In genomic region chr13:114131581-114132418, GRCh38 we compare ENCODE assay signal across 8 cellular contexts. TPM values are rescaled to one million over a fixed set of nuclear protein-coding genes. Genes with fewer than 3 reads are reported as not detected.
A peak's percentile ranks its signal among the peaks of the same experiment; 100 is the strongest.
DNase-seq lines count a peak whose midpoint lies in the region; ATAC-seq and TF ChIP-seq lines count a peak whose summit lies in the region.

No MANE protein-coding gene starts in this region.

- peak overlapping the region; percentile 98 for H2AK9ac ChIP-seq in IMR-90 (replicated peaks; ENCODE audit: low read depth, low read length, poor library complexity)

- CTCF ChIA-PET in BJ (lab: Yijun Ruan, JAX) (interaction anchor here (0.6 to 1.4 kb wide), 7 partner anchors 9 to 183 kb away, joined by 3 to 4 read pairs (median 3); no protein-coding TSS in a partner anchor), IMR-90 (lab: Yijun Ruan, JAX) (no interaction called here)

- H3K4me3 Mint-ChIP-seq in activated T-helper 2 cell treated with anti-CD3 and anti-CD28 coated beads, Interferon-gamma antibody, Interleukin-2, Interleukin-4, amounts not matched to agents 10 μg/mL and 5 μg/mL and 100 μg/mL, durations not matched to agents 14 hours and 24 hours and 36 hours (ENCODE audit: low read depth) = peak overlapping the region; percentile 93
- peak overlapping the region; percentile 90 for H3K4me3 Mint-ChIP-seq in progenitor cell of endocrine pancreas (ENCODE audit: low read depth)

- H3K56ac ChIP-seq in IMR-90 (ENCODE audit: extremely low read depth, insufficient read depth, low read length) = peak overlapping the region; percentile 91

- peak overlapping the region; percentile 95 for H3K27ac ChIP-seq in IMR-90 (ENCODE audit: insufficient read depth, low read length)

- peaks cover 13% of the 10 kb centered on the region for H3K27me3 Mint-ChIP-seq in activated T-helper 2 cell treated with anti-CD3 and anti-CD28 coated beads, Interferon-gamma antibody, Interleukin-2, Interleukin-4, amounts not matched to agents 10 μg/mL and 5 μg/mL and 100 μg/mL, durations not matched to agents 14 hours and 24 hours and 36 hours (ENCODE audit: low read depth)
- H3K27me3 Mint-ChIP-seq in progenitor cell of endocrine pancreas = peaks cover 55% of the 10 kb centered on the region

- peak overlapping the region; percentile 88; the same call in 1 of the 2 replicates for H2BK120ac ChIP-seq in IMR-90 (ENCODE audit: low read depth, low read length)

- peaks cover 16% of the 10 kb centered on the region for H3K36me3 Mint-ChIP-seq in activated T-helper 2 cell treated with anti-CD3 and anti-CD28 coated beads, Interferon-gamma antibody, Interleukin-2, Interleukin-4, amounts not matched to agents 10 μg/mL and 5 μg/mL and 100 μg/mL, durations not matched to agents 14 hours and 24 hours and 36 hours (ENCODE audit: low read depth)
- no peaks in the 10 kb centered on the region for H3K36me3 Mint-ChIP-seq in progenitor cell of endocrine pancreas (ENCODE audit: insufficient read depth)

- H3K9ac ChIP-seq in IMR-90 (ENCODE audit: low read depth, low read length) = peak overlapping the region; percentile 97

- peak overlapping the region; percentile 87 for H3K27ac Mint-ChIP-seq in activated T-helper 2 cell treated with anti-CD3 and anti-CD28 coated beads, Interferon-gamma antibody, Interleukin-2, Interleukin-4, amounts not matched to agents 10 μg/mL and 5 μg/mL and 100 μg/mL, durations not matched to agents 14 hours and 24 hours and 36 hours
- H3K27ac Mint-ChIP-seq in progenitor cell of endocrine pancreas = peak overlapping the region; percentile 88

- TF ChIP-seq RAD21 in IMR-90 (IDR thresholded peaks at IDR 0.05; ENCODE audit: low read length) = no peak

- peak overlapping the region; percentile 86 for H3K4me2 ChIP-seq in IMR-90 (ENCODE audit: low read depth, low read length)

- peaks cover 51% of the 10 kb centered on the region for H4K20me1 ChIP-seq in IMR-90 (ENCODE audit: insufficient read depth, low read length)

- TF ChIP-seq CTCF in BJ (IDR thresholded peaks at IDR 0.05; ENCODE audit: insufficient read depth, low read depth, low read length) = no peak
- no peak for TF ChIP-seq CTCF in IMR-90 (conservative IDR thresholded peaks at IDR 0.05; ENCODE audit: low read depth, low read length)
- no peak for TF ChIP-seq CTCF in progenitor cell of endocrine pancreas (IDR thresholded peaks at IDR 0.05; ENCODE audit: unreplicated experiment)

- peaks cover 41% of the 10 kb centered on the region for H3K4me1 Mint-ChIP-seq in activated T-helper 2 cell treated with anti-CD3 and anti-CD28 coated beads, Interferon-gamma antibody, Interleukin-2, Interleukin-4, amounts not matched to agents 10 μg/mL and 5 μg/mL and 100 μg/mL, durations not matched to agents 14 hours and 24 hours and 36 hours (ENCODE audit: low read depth)
- H3K4me1 Mint-ChIP-seq in progenitor cell of endocrine pancreas (ENCODE audit: low read depth) = peaks cover 21% of the 10 kb centered on the region

- peak overlapping the region; percentile 94 for H4K91ac ChIP-seq in IMR-90 (ENCODE audit: insufficient read depth, low read depth, low read length)

- peak overlapping the region; percentile 98 for H3K4me3 ChIP-seq in BJ (ENCODE audit: low read depth, low read length)
- peak overlapping the region; percentile 93 for H3K4me3 ChIP-seq in IMR-90 (ENCODE audit: insufficient read depth, low read depth, low read length)

- intact Hi-C loops in IMR-90 (cut with micrococcal nuclease) = loop anchor here (1.0 to 2.0 kb wide), 4 partner anchors 12 to 97 kb away; no protein-coding TSS in a partner anchor
- intact Hi-C loops in activated T-helper 2 cell treated with anti-CD3 and anti-CD28 coated beads, Interferon-gamma antibody, Interleukin-2, Interleukin-4, amounts not matched to agents 10 μg/mL and 5 μg/mL and 100 μg/mL, durations not matched to agents 14 hours and 24 hours and 36 hours (cut with micrococcal nuclease) = loop anchor here (1.0 to 5.0 kb wide), 2 partner anchors 64 to 924 kb away; partner anchors contain the start of genes CUL4A and PCID2
- intact Hi-C loops in Right ventricle myocardium superior (cut with DNase I) = no loop called here

- H3K9me1 ChIP-seq in IMR-90 (ENCODE audit: insufficient read depth, low read length) = peaks cover 15% of the 10 kb centered on the region

- H2BK5ac ChIP-seq in IMR-90 (ENCODE audit: low read depth, low read length, poor library complexity, severe bottlenecking) = peak overlapping the region; percentile 91

- H3K14ac ChIP-seq in IMR-90 (replicated peaks; ENCODE audit: low read depth, low read length) = peak overlapping the region; percentile 96

- TF ChIP-seq POLR2A in IMR-90 (IDR thresholded peaks at IDR 0.05; ENCODE audit: low read depth, low read length) = peak; percentile 68; the same call in 1 of the 2 replicates

- H3K79me1 ChIP-seq in IMR-90 (ENCODE audit: low read depth in 1 of 2, low read length in 2 of 2) = peaks cover 3 to 28% of the 10 kb centered on the region in 2 experiments

- peak overlapping the region; percentile 2; the same call in 1 of the 2 replicates for H2BK20ac ChIP-seq in IMR-90 (ENCODE audit: low read depth, low read length)

- peak overlapping the region; percentile 92 for H3K23ac ChIP-seq in IMR-90 (ENCODE audit: low read depth, low read length)

- peak overlapping the region; percentile 65 for H3K18ac ChIP-seq in IMR-90 (ENCODE audit: low read depth, low read length)

- no peak for DNase-seq in BJ (ENCODE audit: low read depth)
- DNase-seq in IMR-90 = no peak
- no peak for DNase-seq in activated T-helper 2 cell treated with anti-CD3 and anti-CD28 coated beads, Interferon-gamma antibody, Interleukin-2, Interleukin-4, amounts not matched to agents 10 μg/mL and 5 μg/mL and 100 μg/mL, durations not matched to agents 14 hours and 24 hours and 36 hours (ENCODE audit: low spot score)
- DNase-seq in Right ventricle myocardium superior = peak; percentile 58
- peak; percentile 42 for DNase-seq in progenitor cell of endocrine pancreas (ENCODE audit: low spot score, unreplicated experiment)
- DNase-seq in NCI-H524 treated with DMSO at 0.1 percent for 48 hours (lab: John Stamatoyannopoulos, UW) = no peak
- DNase-seq in COLO829 (ENCODE audit: low spot score) = no peak

- dilution Hi-C loops in IMR-90 (cut with HindIII; ENCODE audit: low sequenced_read_pairs, unreplicated experiment) = no loop called here

- in situ Hi-C loops in IMR-90 (cut with MboI; ENCODE audit: low sequenced_read_pairs) = loop anchor here (5.0 kb wide), 1 partner anchor 64 kb away; no protein-coding TSS in a partner anchor

- peak overlapping the region; percentile 95 for H3K4ac ChIP-seq in IMR-90 (ENCODE audit: low read depth, low read length)

- WGBS in IMR-90 (ENCODE audit: extremely low coverage in 2 of 2, insufficient read length in 1 of 2), 2 experiments = 0% methylated on average over 9 of the region's 95 CpGs; no CpG with 5 or more reads in 1 of the 2 experiments

- H3K36me3 ChIP-seq in BJ (ENCODE audit: control insufficient read depth, insufficient read depth, low read length) = no peaks in the 10 kb centered on the region; the same call in 1 of the 2 replicates
- 0 out of 2 replicates have a peak, but pooled peaks cover 2% of the 10 kb centered on the region for H3K36me3 ChIP-seq in IMR-90 (ENCODE audit: control insufficient read depth, insufficient read depth, low read length)

- peak overlapping the region; percentile 98 for H2AK5ac ChIP-seq in IMR-90 (ENCODE audit: low read depth, low read length)

- peak overlapping the region; percentile 38 for H2AFZ ChIP-seq in IMR-90 (replicated peaks; ENCODE audit: low read length, poor library complexity)

- peak overlapping the region; percentile 3 to 85; a peak in 2 of 4 replicates for H4K8ac ChIP-seq in IMR-90 (ENCODE audit: low read depth in 2 of 2, low read length in 2 of 2)

- H3K9me3 Mint-ChIP-seq in activated T-helper 2 cell treated with anti-CD3 and anti-CD28 coated beads, Interferon-gamma antibody, Interleukin-2, Interleukin-4, amounts not matched to agents 10 μg/mL and 5 μg/mL and 100 μg/mL, durations not matched to agents 14 hours and 24 hours and 36 hours = no peaks in the 10 kb centered on the region
- no peaks in the 10 kb centered on the region for H3K9me3 Mint-ChIP-seq in progenitor cell of endocrine pancreas (ENCODE audit: low read depth)

- no peaks in the 10 kb centered on the region for H3K9me3 ChIP-seq in IMR-90 (ENCODE audit: control insufficient read depth, insufficient read depth, low read length)

- BruUV-seq in IMR-90 (replicated peaks; lab: Mats Ljungman, UMichigan) = TSS peak; percentile 75

- no peaks in the 10 kb centered on the region for H3K27me3 ChIP-seq in BJ (ENCODE audit: control insufficient read depth, insufficient read depth, low read length)
- H3K27me3 ChIP-seq in IMR-90 (ENCODE audit: control insufficient read depth, insufficient read depth, low read length) = no peaks in the 10 kb centered on the region

- H4K5ac ChIP-seq in IMR-90 (ENCODE audit: low read depth, low read length) = peak overlapping the region; percentile 65

- ATAC-seq in GM19397 (IDR thresholded peaks at IDR 0.05; ENCODE audit: unreplicated experiment) = peak; percentile 6
- peak; percentile 3 for ATAC-seq in IMR-90 (ENCODE audit: low read depth)
- peak; percentile 16 for ATAC-seq in Right ventricle myocardium superior (ENCODE audit: poor library complexity)

- peaks cover 26% of the 10 kb centered on the region for H3K4me1 ChIP-seq in IMR-90 (ENCODE audit: control insufficient read depth, insufficient read depth, low read length)

- POLR2A ChIA-PET in BJ (lab: Charles Lee) (no interaction called here), IMR-90 (lab: Charles Lee; ENCODE audit: unreplicated experiment) (interaction anchor here (0.6 to 1.0 kb wide), 3 partner anchors 13 to 66 kb away, joined by 3 to 6 read pairs (median 4); no protein-coding TSS in a partner anchor)

- peak overlapping the region; percentile 12; the same call in 1 of the 3 replicates for H2BK15ac ChIP-seq in IMR-90 (ENCODE audit: low read depth, low read length)

RNA-seq across cellular contexts. Expression of gene RASA3, which starts 0.6 kb away (rescaled TPM):
- polyA plus RNA-seq in BJ (2011; rRNA removed) = 24.7 and 31.4 TPM in 2 replicates
- polyA minus RNA-seq in BJ (2011; rRNA and poly(A)+ RNA removed) = 21.7 and 24.6 TPM in 2 replicates
- 21.0 and 22.8 TPM in 2 replicates for total RNA-seq in IMR-90 (2012; rRNA removed)
- polyA plus RNA-seq in IMR-90 (2012; rRNA removed) = 31.0 and 31.4 TPM in 2 replicates
- polyA plus RNA-seq in IMR-90 (2012; cell fraction: cytosol; rRNA removed) = 22.9 and 29.5 TPM in 2 replicates
- 48.4 and 48.8 TPM in 2 replicates for polyA plus RNA-seq in IMR-90 (2012; cell fraction: nucleus; rRNA removed; ENCODE audit: low replicate concordance)
- 13.7 and 13.9 TPM in 2 replicates for total RNA-seq in activated T-helper 2 cell treated with anti-CD3 and anti-CD28 coated beads, Interferon-gamma antibody, Interleukin-2, Interleukin-4, amounts not matched to agents 10 μg/mL and 5 μg/mL and 100 μg/mL, durations not matched to agents 14 hours and 24 hours and 36 hours
- total RNA-seq in Right ventricle myocardium superior = 11.2 TPM
- total RNA-seq in progenitor cell of endocrine pancreas = 6.3 and 7.6 TPM in 2 replicates

RNA-seq across cellular contexts. Expression of gene CFAP97D2, which starts 47.3 kb away (rescaled TPM):
- not detected in 2 replicates for polyA plus RNA-seq in BJ (2011; rRNA removed)
- not detected in 2 replicates for polyA minus RNA-seq in BJ (2011; rRNA and poly(A)+ RNA removed)
- total RNA-seq in IMR-90 (2012; rRNA removed) = not detected in 2 replicates
- polyA plus RNA-seq in IMR-90 (2012; rRNA removed) = not detected in 2 replicates
- polyA plus RNA-seq in IMR-90 (2012; cell fraction: cytosol; rRNA removed) = not detected in 2 replicates
- not detected in 2 replicates for polyA plus RNA-seq in IMR-90 (2012; cell fraction: nucleus; rRNA removed; ENCODE audit: low replicate concordance)
- total RNA-seq in activated T-helper 2 cell treated with anti-CD3 and anti-CD28 coated beads, Interferon-gamma antibody, Interleukin-2, Interleukin-4, amounts not matched to agents 10 μg/mL and 5 μg/mL and 100 μg/mL, durations not matched to agents 14 hours and 24 hours and 36 hours = not detected in 2 replicates
- total RNA-seq in Right ventricle myocardium superior = not detected
- not detected in 2 replicates for total RNA-seq in progenitor cell of endocrine pancreas

Comparison
In these comparisons a context has a peak if more than half of its experiments do, and no peak if none do; other contexts are left out.
1. DNase-seq: peak in Right ventricle myocardium superior (single experiment) and progenitor cell of endocrine pancreas (single experiment); none in BJ (single experiment), IMR-90 (single experiment), activated T-helper 2 cell treated with anti-CD3 and anti-CD28 coated beads, Interferon-gamma antibody, Interleukin-2, Interleukin-4, amounts not matched to agents 10 μg/mL and 5 μg/mL and 100 μg/mL, durations not matched to agents 14 hours and 24 hours and 36 hours (single experiment), NCI-H524 treated with DMSO at 0.1 percent for 48 hours (single experiment) and COLO829 (single experiment).
2. Peak in every context shown above with its lines, with median percentiles within 50 percentile points of each other: ATAC-seq.